ENCODE assay signal across 24 cellular contexts in the genomic region with DNA sequence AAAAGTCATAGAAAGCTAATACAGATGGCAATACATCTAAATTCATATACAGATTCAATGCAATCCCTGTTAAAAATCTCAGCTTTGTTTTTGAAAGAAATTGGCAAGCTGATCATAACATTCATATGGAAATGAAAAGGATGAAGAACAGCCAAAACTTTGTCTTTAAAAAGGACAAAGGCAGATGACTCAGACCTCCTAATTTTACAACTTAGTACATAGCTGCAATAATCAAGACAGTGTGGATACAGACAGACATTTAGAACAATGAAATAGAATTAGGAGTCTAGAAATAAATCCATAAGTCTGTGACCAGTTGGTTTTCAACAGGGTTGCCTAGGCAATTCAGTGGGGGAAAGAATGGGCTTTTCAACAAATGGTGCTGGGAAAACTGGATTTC.
DNase-seq lines count a peak whose midpoint lies in the region; ATAC-seq, FAIRE-seq and TF ChIP-seq lines count a peak whose summit lies in the region.
"Had no signal": no experiment of that assay in that cellular context is flagged by ENCODE, and none has a peak within 500 bp of the region (broad histone marks: within the 10 kb centered on the region; RNA-seq: fewer than 3 reads in every experiment).

No MANE protein-coding gene starts in this region.

- no peak for TF ChIP-seq EP300 in A549 (IDR thresholded peaks at IDR 0.05)

- TF ChIP-seq CTCF in A549 (IDR thresholded peaks at IDR 0.05) (no peak), HFF-Myc (IDR thresholded peaks at IDR 0.05; ENCODE audit: low read depth, low read length, missing control alignments) (no peak)

- no peak for DNase-seq in A549 (ENCODE audit: low read depth in 1 of 2, low spot score in 1 of 2)
- DNase-seq in HFF-Myc (ENCODE audit: extremely low read depth, low read depth): peak; percentile 54
- DNase-seq in dermis blood vessel endothelial cell: peak; percentile 60
- peak; percentile 47 for DNase-seq in inferior parietal cortex (ENCODE audit: extremely low spot score)
- DNase-seq in NCI-H2029 (lab: John Stamatoyannopoulos, UW): no peak
- no peak for DNase-seq in activated T-cell treated with anti-CD3 and anti-CD28 coated beads for 4 hours
- no peak for DNase-seq in COR-L47 (lab: John Stamatoyannopoulos, UW)
- DNase-seq: activated naive CD4-positive, alpha-beta T cell treated with anti-CD3 and anti-CD28 coated beads for 36 hours; activated T-cell treated with anti-CD3 and anti-CD28 coated beads, Interleukin-2, amount 50 U/mL, for 48 hours; effector CD4-positive, alpha-beta T cell; KG1; natural killer cell; NCI-H1694; NCI-H526; pancreas; trophoblast cell had no signal

- TF ChIP-seq RAD21 in A549 (conservative IDR thresholded peaks at IDR 0.05 in 1 of 2, IDR thresholded peaks at IDR 0.05 in 1 of 2): no peak

- POLR2A ChIA-PET in A549 (lab: Yijun Ruan, JAX): no interaction called here

- H3K4me2 ChIP-seq in A549: no peak overlapping the region
- H3K4me2 ChIP-seq: BLaER1 treated with 17β-estradiol and CSF1 and Interleukin-3, amounts not matched to agents 10 nM and 100 nM had no signal

- CTCF ChIA-PET in A549 (lab: Yijun Ruan, JAX): interaction anchor here (1.1 to 2.3 kb wide), 2 partner anchors 10 to 19 kb away, joined by 3 to 11 read pairs; no protein-coding TSS in a partner anchor

- H3K9me3 ChIP-seq in A549: no peaks in the 10 kb centered on the region
- H3K9me3 ChIP-seq: BLaER1 treated with 17β-estradiol and CSF1 and Interleukin-3, amounts not matched to agents 10 nM and 100 nM; pancreas; right atrium auricular region had no signal

- H3K27ac ChIP-seq in A549: no peak overlapping the region
- H3K27ac ChIP-seq: 22Rv1; BLaER1 treated with 17β-estradiol and CSF1 and Interleukin-3, amounts not matched to agents 10 nM and 100 nM; pancreas; right atrium auricular region; RWPE1 had no signal

- peak; percentile 82 for FAIRE-seq in A549 (lab: Jason Lieb, UNC)
- FAIRE-seq: GM18507, pancreas had no signal

- H3K4me1 ChIP-seq in A549: no peaks in the 10 kb centered on the region
- H3K4me1 ChIP-seq: pancreas had no signal

- H3K4me3 ChIP-seq in A549 (no peak overlapping the region), HFF-Myc (replicated peaks; ENCODE audit: low read depth, low read length) (no peak overlapping the region)
- H3K4me3 ChIP-seq: BLaER1 treated with 17β-estradiol and CSF1 and Interleukin-3, amounts not matched to agents 10 nM and 100 nM; pancreas; right atrium auricular region had no signal

- no peak for ATAC-seq in A549
- ATAC-seq in GM21825 (IDR thresholded peaks at IDR 0.05; ENCODE audit: unreplicated experiment): no peak
- ATAC-seq: activated CD4-positive, CD25-positive, alpha-beta regulatory T cell treated with anti-CD3 and anti-CD28 coated beads, Interleukin-2, amount 50 U/mL, for 24 hours; left lobe of liver; natural killer cell; pancreas had no signal

- no peak for TF ChIP-seq POLR2A in A549 (IDR thresholded peaks at IDR 0.05; ENCODE audit: low read length)

TF ChIP-seq in A549, 52 proteins besides CTCF, POLR2A, EP300 and RAD21:
- no peak for TF ChIP-seq ZSCAN20 (CRISPR knock-in tag; IDR thresholded peaks at IDR 0.05)

Comparison
In these comparisons a context has a peak if more than half of its experiments do, and no peak if none do; other contexts are left out.
1. DNase-seq: peak in HFF-Myc (single experiment), dermis blood vessel endothelial cell (single experiment) and inferior parietal cortex (single experiment); none in A549 (0 of 2), NCI-H2029 (single experiment), activated T-cell treated with anti-CD3 and anti-CD28 coated beads for 4 hours (single experiment) and COR-L47 (single experiment).